8 cellular contexts compared by ENCODE assay signal in the genomic region with DNA sequence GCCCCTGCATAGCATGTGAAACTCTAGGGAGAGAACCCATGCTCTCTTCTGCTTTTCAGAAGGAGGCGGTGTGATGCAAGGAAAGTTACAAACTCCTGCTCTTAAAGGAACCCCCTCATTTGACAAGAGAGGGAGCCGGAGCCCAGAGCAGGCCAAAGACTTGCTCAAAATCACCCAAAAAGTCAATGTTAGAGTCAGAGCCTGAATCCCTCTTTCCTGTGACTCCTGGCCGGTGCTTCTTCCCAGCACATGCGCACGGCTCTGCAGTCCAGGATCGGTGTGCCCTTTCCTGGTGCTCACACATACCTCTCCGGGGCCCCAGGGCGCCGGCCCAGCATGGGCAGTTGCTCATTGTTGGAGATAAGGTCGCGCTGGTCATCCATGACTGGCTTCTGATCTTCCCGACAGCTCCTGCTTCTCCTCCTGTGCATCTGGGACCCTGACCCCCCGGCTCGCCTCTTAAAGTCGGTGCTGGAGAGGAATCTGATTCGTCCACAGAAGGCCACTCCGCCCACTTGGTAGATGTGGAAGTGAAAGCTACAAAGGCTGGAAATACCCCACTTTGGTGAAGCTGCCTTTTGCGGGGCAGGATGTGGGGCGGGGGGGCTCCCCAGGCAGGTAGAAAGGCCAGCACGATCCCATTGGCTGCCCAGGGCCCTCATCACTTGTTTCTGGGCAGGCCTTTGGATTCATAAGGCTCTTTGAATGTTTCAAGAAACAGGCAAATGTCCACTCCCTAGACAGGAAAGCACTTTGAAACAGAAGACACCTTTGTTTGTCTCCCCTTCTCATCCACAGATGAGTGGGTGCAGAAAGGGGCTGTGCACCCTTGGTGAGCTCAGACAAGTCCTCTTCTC. TPM values are rescaled to one million over a fixed set of nuclear protein-coding genes. Genes with fewer than 3 reads are reported as not detected.
A peak's percentile ranks its signal among the peaks of the same experiment; 100 is the strongest.
DNase-seq lines count a peak whose midpoint lies in the region; ATAC-seq and TF ChIP-seq lines count a peak whose summit lies in the region.

Gene CD74, minus strand, starts transcription at position 592 of the 857 bp plus-strand sequence. Its CDS starts 161 bp downstream, at position 431.

- intact Hi-C loops in heart right ventricle (cut with DNase I) (no loop called here), psoas muscle (cut with DNase I) (no loop called here)

- no peak within 1 kb of the TSS for H3K4me3 Mint-ChIP-seq in osteocyte (ENCODE audit: unreplicated experiment)

- no peak within 1 kb of the TSS for H3K27ac ChIP-seq in SK-N-SH (ENCODE audit: low read depth in 2 of 2, low read length in 1 of 2)
- H3K27ac ChIP-seq in heart right ventricle = peak within 1 kb of the TSS; percentile 74 to 97 (median 89)
- peak within 1 kb of the TSS; percentile 61 for H3K27ac ChIP-seq in psoas muscle

- H3K4me2 ChIP-seq in SK-N-SH = no peak within 1 kb of the TSS

- CTCF ChIA-PET in SK-N-SH (lab: Yijun Ruan, JAX) = interaction anchor here (1.0 to 1.4 kb wide), 2 partner anchors 24 to 86 kb away, joined by 3 to 4 read pairs; no protein-coding TSS in a partner anchor

- no peak within 1 kb of the TSS for H2AFZ ChIP-seq in SK-N-SH (ENCODE audit: low read depth)

- H3K36me3 ChIP-seq in SK-N-SH (replicated peaks in 1 of 2; ENCODE audit: control insufficient read depth in 1 of 2, insufficient read depth in 2 of 2, low read length in 1 of 2) (no peaks in the 10 kb centered on the region), heart right ventricle (peaks cover 0 to 21% (median 0%) of the 10 kb centered on the region in 9 donors), psoas muscle (ENCODE audit: insufficient read depth in 1 of 2, low read depth in 1 of 2) (no peaks in the 10 kb centered on the region)

- no peak for TF ChIP-seq EP300 in SK-N-SH (IDR thresholded peaks at IDR 0.05; ENCODE audit: borderline replicate concordance in 1 of 2, low read depth in 1 of 2, low read length in 1 of 2)

- H4K20me1 ChIP-seq in SK-N-SH (ENCODE audit: insufficient read depth) = no peaks in the 10 kb centered on the region

- peak; percentile 53 for DNase-seq in SK-N-SH
- peak; percentile 91 for DNase-seq in activated naive CD4-positive, alpha-beta T cell treated with anti-CD3 and anti-CD28 coated beads, Interleukin-2, amount 50 U/mL, for 16 hours
- DNase-seq in heart right ventricle = peak; percentile 71 to 91
- DNase-seq in psoas muscle = peak; percentile 67 to 75
- peak; percentile 91 for DNase-seq in ureter (ENCODE audit: low spot score)
- DNase-seq in osteocyte (ENCODE audit: extremely low spot score, unreplicated experiment) = no peak

- H3K9me2 ChIP-seq in SK-N-SH = no peaks in the 10 kb centered on the region

- H3K9me3 Mint-ChIP-seq in osteocyte (ENCODE audit: unreplicated experiment) = no peaks in the 10 kb centered on the region

- H3K4me1 ChIP-seq in SK-N-SH (ENCODE audit: control insufficient read depth in 1 of 2, insufficient read depth in 2 of 2, low read depth in 1 of 2, low read length in 1 of 2) = peaks cover 4 to 8% of the 10 kb centered on the region in 2 experiments; a peak in 3 of 4 replicates
- peaks cover 3 to 60% (median 33%) of the 10 kb centered on the region in 9 donors for H3K4me1 ChIP-seq in heart right ventricle
- peaks cover 5% of the 10 kb centered on the region for H3K4me1 ChIP-seq in psoas muscle

- H3K27me3 Mint-ChIP-seq in osteocyte (ENCODE audit: unreplicated experiment) = peaks cover 3% of the 10 kb centered on the region

- H3K79me2 ChIP-seq in SK-N-SH (ENCODE audit: insufficient read depth) = no peaks in the 10 kb centered on the region

- no peaks in the 10 kb centered on the region for H3K36me3 Mint-ChIP-seq in osteocyte (ENCODE audit: unreplicated experiment)

- no peak for TF ChIP-seq RAD21 in SK-N-SH (IDR thresholded peaks at IDR 0.05; ENCODE audit: low read length)

- H3K4me1 Mint-ChIP-seq in osteocyte (ENCODE audit: unreplicated experiment) = peaks cover 7% of the 10 kb centered on the region

- no peak within 1 kb of the TSS for H3K9ac ChIP-seq in SK-N-SH

- H3K27me3 ChIP-seq in SK-N-SH (ENCODE audit: insufficient read depth) (no peaks in the 10 kb centered on the region), heart right ventricle (no peaks in the 10 kb centered on the region), psoas muscle (ENCODE audit: insufficient read depth in 3 of 3, low read length in 2 of 3) (no peaks in the 10 kb centered on the region)

- peaks cover 8% of the 10 kb centered on the region for H3F3A ChIP-seq in SK-N-SH (replicated peaks; ENCODE audit: insufficient read depth)

- ATAC-seq in GM18870 (IDR thresholded peaks at IDR 0.05; ENCODE audit: unreplicated experiment) (peak; percentile 74), HG03097 (IDR thresholded peaks at IDR 0.05; ENCODE audit: low FRiP score, unreplicated experiment) (peak; percentile 80), heart right ventricle (peak; percentile 73 to 86 (median 79)), psoas muscle (peak in 3 of 4 donors; percentile 22 to 43 (median 25))

- H3K4me3 ChIP-seq in SK-N-SH (ENCODE audit: low read depth in 2 of 2, low read length in 1 of 2) (no peak within 1 kb of the TSS), heart right ventricle (peak within 1 kb of the TSS; percentile 8 to 78 (median 60)), psoas muscle (peak within 1 kb of the TSS; percentile 63)

- TF ChIP-seq CTCF in SK-N-SH (IDR thresholded peaks at IDR 0.05) (no peak), heart right ventricle (IDR thresholded peaks at IDR 0.05) (peak in 2 of 9 donors; percentile 17 to 24), psoas muscle (IDR thresholded peaks at IDR 0.05) (no peak), osteocyte (IDR thresholded peaks at IDR 0.05) (no peak)

- POLR2A ChIA-PET in SK-N-SH (lab: Yijun Ruan, JAX) = interaction anchor here (0.7 kb wide), 1 partner anchor 30 kb away, joined by 3 read pairs; no protein-coding TSS in a partner anchor

- H3K9me3 ChIP-seq in SK-N-SH = no peaks in the 10 kb centered on the region
- no peaks in the 10 kb centered on the region for H3K9me3 ChIP-seq in heart right ventricle
- H3K9me3 ChIP-seq in psoas muscle = no peaks in the 10 kb centered on the region

- 80% methylated on average over 20 of the region's 20 CpGs for WGBS in SK-N-SH (ENCODE audit: low lambda C conversion rate)
- WGBS in heart right ventricle, 2 donors = 19 to 20% methylated on average over 20 of the region's 20 CpGs
- WGBS in psoas muscle, 3 donors = 39 to 43% (median 39%) methylated on average over 20 of the region's 20 CpGs

- no peak within 1 kb of the TSS for H3K27ac Mint-ChIP-seq in osteocyte (ENCODE audit: unreplicated experiment)

TF ChIP-seq in SK-N-SH, 30 proteins besides CTCF, POLR2A, EP300 and RAD21:
- TF ChIP-seq FOSL2 (IDR thresholded peaks at IDR 0.05; ENCODE audit: borderline replicate concordance, low read depth) = no peak
- TF ChIP-seq GATA2 (CRISPR knock-in tag; IDR thresholded peaks at IDR 0.05) = no peak
- no peak for TF ChIP-seq FOXM1 (IDR thresholded peaks at IDR 0.05; ENCODE audit: low read depth)
- peak; percentile 100 for TF ChIP-seq RFX5 (IDR thresholded peaks at IDR 0.05; ENCODE audit: low read length)
- TF ChIP-seq TAF1 (IDR thresholded peaks at IDR 0.05; ENCODE audit: borderline replicate concordance, low read depth, low read length) = no peak
TF ChIP-seq in SK-N-SH: peak in this region for 1.

RNA-seq across cellular contexts. Expression of gene CD74, which starts in this region (rescaled TPM):
- polyA plus RNA-seq in SK-N-SH (2012; rRNA removed) = 0.15 and 0.26 TPM in 2 replicates
- 0.06 and 0.13 TPM in 2 replicates for polyA plus RNA-seq in SK-N-SH (2012; cell fraction: cytosol; rRNA removed)
- 0.08 and 0.23 TPM in 2 replicates for polyA plus RNA-seq in SK-N-SH (2012; cell fraction: nucleus; rRNA removed)
- 1,000 to 10,000 TPM in 1 of 10 donors, 100 to 1,000 TPM in 9; 120 to 2,270 (median 303) TPM for total RNA-seq in heart right ventricle
- 100 to 1,000 TPM; 211 to 298 TPM for polyA plus RNA-seq in heart right ventricle
- 100 to 1,000 TPM in 3 of 4 donors, 10 to 100 TPM in 1; 72.5 to 299 (median 156) TPM for total RNA-seq in psoas muscle
- polyA plus RNA-seq in psoas muscle = 10 to 100 TPM; 66.5 to 92.0 (median 83.7) TPM
- 1,068 TPM for total RNA-seq in ureter
- total RNA-seq in osteocyte = not detected in 2 replicates

Comparison
In these comparisons a context has a peak if more than half of its experiments do, and no peak if none do; other contexts are left out.
1. RNA of gene CD74 (total RNA-seq): 1,068 TPM in ureter (single experiment), 120 to 2,270 TPM in heart right ventricle and 72.5 to 299 TPM in psoas muscle; not detected in osteocyte; every median in the first group is over 10 times any median in the second.
2. RNA of gene CD74 (polyA plus RNA-seq): 211 to 298 TPM in heart right ventricle and 66.5 to 92.0 TPM in psoas muscle; 0.06 to 0.26 TPM in SK-N-SH; every median in the first group is over 10 times any median in the second.
3. Peak in DNase-seq in SK-N-SH; RNA of the gene not detected or under 1 TPM.
4. ATAC-seq: peak in every context shown above with its lines; median percentile 80 in HG03097; 79 in heart right ventricle; 74 in GM18870; 25 in psoas muscle.
5. H3K27ac ChIP-seq: peak in heart right ventricle (10 of 10) and psoas muscle (single experiment); none in SK-N-SH (0 of 2).
6. H3K4me3 ChIP-seq: peak in heart right ventricle (10 of 10) and psoas muscle (single experiment); none in SK-N-SH (0 of 2).